ENCODE assay signal across 12 cellular contexts in genomic region chr19:35987571-35987896, GRCh38. TPM values are rescaled to one million over a fixed set of nuclear protein-coding genes. Genes with fewer than 3 reads are reported as not detected.
A peak's percentile ranks its signal among the peaks of the same experiment; 100 is the strongest.
DNase-seq lines count a peak whose midpoint lies in the region; ATAC-seq and TF ChIP-seq lines count a peak whose summit lies in the region.
"Had no signal": no experiment of that assay in that cellular context is flagged by ENCODE, and none has a peak within 500 bp of the region (broad histone marks: within the 10 kb centered on the region; RNA-seq: fewer than 3 reads in every experiment).

No MANE protein-coding gene starts in this region.

- TF ChIP-seq CTCF in HEK293 (tag by site-specific recombination; IDR thresholded peaks at IDR 0.05), result peak; percentile 53; the same call in 1 of the 2 replicates
- TF ChIP-seq CTCF in activated B cell treated with CpG ODN at 0.5 μM for 24 hours (IDR thresholded peaks at IDR 0.05), result no peak

- no peak overlapping the region for H3K4ac ChIP-seq in mesendoderm (ENCODE audit: low read depth, low read length)

- peaks cover 25% of the 10 kb centered on the region for H3K27me3 Mint-ChIP-seq in activated B cell treated with CpG ODN at 0.5 μM for 24 hours
- peaks cover 19 to 61% (median 42%) of the 10 kb centered on the region in 5 donors for H3K27me3 Mint-ChIP-seq in naive thymus-derived CD8-positive, alpha-beta T cell

- POLR2A ChIA-PET in HEK293 (lab: Yijun Ruan, JAX), result interaction anchor here (0.6 to 1.9 kb wide), 3 partner anchors 27 to 140 kb away, joined by 3 to 5 read pairs (median 5); partner anchors contain the start of gene ALKBH6
- POLR2A ChIA-PET in activated B cell treated with CpG ODN at 0.5 μM for 24 hours (lab: Charles Lee), result interaction anchor here (0.7 kb wide), 1 partner anchor 58 kb away, joined by 5 read pairs; no protein-coding TSS in a partner anchor
- POLR2A ChIA-PET in naive thymus-derived CD8-positive, alpha-beta T cell (lab: Charles Lee), result interaction anchor here (0.6 to 0.7 kb wide), 2 partner anchors 845 to 1792 kb away, joined by 3 to 5 read pairs; partner anchors contain the start of gene ZNF573

- no peak overlapping the region for H4K5ac ChIP-seq in mesendoderm (ENCODE audit: low read length)

- no peak overlapping the region for H2AK5ac ChIP-seq in mesendoderm (ENCODE audit: low read length)

- no peaks in the 10 kb centered on the region for H3K79me2 ChIP-seq in mesendoderm (ENCODE audit: control insufficient read depth, insufficient read depth, low read length)

- H2BK5ac ChIP-seq in mesendoderm (ENCODE audit: low read length), result no peak overlapping the region

- ATAC-seq in activated B cell treated with CpG ODN at 0.5 μM for 24 hours (ENCODE audit: low read depth) (no peak), GM19452 (IDR thresholded peaks at IDR 0.05; ENCODE audit: unreplicated experiment) (no peak), left cardiac atrium (no peak)
- ATAC-seq in naive thymus-derived CD8-positive, alpha-beta T cell, result no peak

- no peak overlapping the region for H3K56ac ChIP-seq in mesendoderm (ENCODE audit: low read length)

- no peaks in the 10 kb centered on the region for H3K36me3 Mint-ChIP-seq in activated B cell treated with CpG ODN at 0.5 μM for 24 hours (ENCODE audit: low read depth)
- H3K36me3 Mint-ChIP-seq in naive thymus-derived CD8-positive, alpha-beta T cell, result peaks cover 0 to 2% (median 0%) of the 10 kb centered on the region in 3 donors

- H3K27ac ChIP-seq in BLaER1 treated with 17β-estradiol and CSF1 and Interleukin-3, amounts not matched to agents 10 nM and 100 nM, result no peak overlapping the region
- H3K27ac ChIP-seq in HEK293 (ENCODE audit: extremely low read depth, low read depth, low read length) (no peak overlapping the region), mesendoderm (ENCODE audit: low read depth, low read length) (no peak overlapping the region)
- H3K27ac ChIP-seq: SJCRH30 had no signal

- H4K8ac ChIP-seq in mesendoderm (ENCODE audit: low read depth, low read length), result no peak overlapping the region

- H3K23ac ChIP-seq in mesendoderm (ENCODE audit: low read length), result no peak overlapping the region

- peak overlapping the region in 4 of 11 experiments; percentile 19 to 62 (median 41); a peak in 4 of 22 replicates for H3K9ac ChIP-seq in BLaER1 treated with 17β-estradiol and CSF1 and Interleukin-3, amounts not matched to agents 10 nM and 100 nM
- H3K9ac ChIP-seq in mesendoderm (ENCODE audit: low read length), result no peak overlapping the region

- CTCF ChIA-PET in HEK293 (lab: Yijun Ruan, JAX) (interaction anchor here (0.7 to 2.2 kb wide), 4 partner anchors 10 to 52 kb away, joined by 3 to 9 read pairs (median 4); no protein-coding TSS in a partner anchor), activated B cell treated with CpG ODN at 0.5 μM for 24 hours (lab: Charles Lee) (no interaction called here)

- no peak for DNase-seq in activated B cell treated with CpG ODN at 0.5 μM for 24 hours
- no peak for DNase-seq in naive thymus-derived CD8-positive, alpha-beta T cell
- no peak for DNase-seq in HUDEP-2 (lab: John Stamatoyannopoulos, UW; ENCODE audit: unreplicated experiment in 76 of 76)
- no peak for DNase-seq in mesendoderm
- DNase-seq in left cardiac atrium, result no peak
- DNase-seq: central memory CD4-positive, alpha-beta T cell had no signal

- H3K36me3 ChIP-seq in BLaER1 treated with 17β-estradiol and CSF1 and Interleukin-3, amounts not matched to agents 10 nM and 100 nM, result no peaks in the 10 kb centered on the region
- H3K36me3 ChIP-seq in HEK293 (ENCODE audit: control insufficient read depth in 2 of 2, insufficient read depth in 1 of 2, low read length in 2 of 2) (no peaks in the 10 kb centered on the region), mesendoderm (ENCODE audit: control insufficient read depth, insufficient read depth, low read length) (no peaks in the 10 kb centered on the region)
- H3K36me3 ChIP-seq: SJCRH30 had no signal

- H3K4me1 Mint-ChIP-seq in activated B cell treated with CpG ODN at 0.5 μM for 24 hours, result peaks cover 8% of the 10 kb centered on the region
- H3K4me1 Mint-ChIP-seq in naive thymus-derived CD8-positive, alpha-beta T cell, result peaks cover 5 to 7% (median 7%) of the 10 kb centered on the region in 4 donors

- peaks cover 5 to 15% (median 9%) of the 10 kb centered on the region in 11 experiments; a peak in 18 of 22 replicates for H3K9me3 ChIP-seq in BLaER1 treated with 17β-estradiol and CSF1 and Interleukin-3, amounts not matched to agents 10 nM and 100 nM (replicated peaks in 1 of 11)
- no peaks in the 10 kb centered on the region for H3K9me3 ChIP-seq in HEK293 (ENCODE audit: control insufficient read depth, insufficient read depth, low read depth, low read length)

- intact Hi-C loops in activated B cell treated with CpG ODN at 0.5 μM for 24 hours (cut with micrococcal nuclease) (loop anchor here (2.0 kb wide), 1 partner anchor 67 kb away; the partner anchor contains the start of genes THAP8 and WDR62), left cardiac atrium (cut with DNase I) (no loop called here)

- peak overlapping the region; percentile 49 to 80 (median 64) for H3K4me2 ChIP-seq in BLaER1 treated with 17β-estradiol and CSF1 and Interleukin-3, amounts not matched to agents 10 nM and 100 nM
- H3K4me2 ChIP-seq in mesendoderm (ENCODE audit: low read length), result no peak overlapping the region

- no peak overlapping the region for H3K27ac Mint-ChIP-seq in activated B cell treated with CpG ODN at 0.5 μM for 24 hours
- H3K27ac Mint-ChIP-seq in naive thymus-derived CD8-positive, alpha-beta T cell, result no peak overlapping the region
- H3K27ac Mint-ChIP-seq: activated CD4-positive, alpha-beta T cell treated with anti-CD3 and anti-CD28 coated beads, Interleukin-2, amount 10 ng/mL, durations not matched to agents 7 days and 5 days; nephron progenitor cell had no signal

- no peaks in the 10 kb centered on the region for H3K9me3 Mint-ChIP-seq in activated B cell treated with CpG ODN at 0.5 μM for 24 hours
- peaks cover 0 to 2% (median 0%) of the 10 kb centered on the region in 9 donors for H3K9me3 Mint-ChIP-seq in naive thymus-derived CD8-positive, alpha-beta T cell
- H3K9me3 Mint-ChIP-seq: nephron progenitor cell had no signal

- H3K27me3 ChIP-seq in BLaER1 treated with 17β-estradiol and CSF1 and Interleukin-3, amounts not matched to agents 10 nM and 100 nM, result peaks cover 7 to 56% (median 45%) of the 10 kb centered on the region in 11 experiments; a peak in 21 of 22 replicates
- no peaks in the 10 kb centered on the region for H3K27me3 ChIP-seq in mesendoderm (ENCODE audit: insufficient read depth, low read length, poor library complexity)

- H3K4me3 ChIP-seq in BLaER1 treated with 17β-estradiol and CSF1 and Interleukin-3, amounts not matched to agents 10 nM and 100 nM, result peak overlapping the region; percentile 42 to 67 (median 52); a peak in 19 of 20 replicates
- no peak overlapping the region for H3K4me3 ChIP-seq in HEK293 (ENCODE audit: low read depth, low read length)
- no peak overlapping the region for H3K4me3 ChIP-seq in mesendoderm (ENCODE audit: low read length)

- no peak overlapping the region for H2BK120ac ChIP-seq in mesendoderm (ENCODE audit: low read depth, low read length)

- no peak overlapping the region for H2BK15ac ChIP-seq in mesendoderm (replicated peaks; ENCODE audit: low read depth)

- 0 out of 22 replicates have a peak, but pooled peaks cover 0 to 5% (median 0%) of the 10 kb centered on the region in 11 experiments for H4K20me1 ChIP-seq in BLaER1 treated with 17β-estradiol and CSF1 and Interleukin-3, amounts not matched to agents 10 nM and 100 nM

- no peak overlapping the region for H3K18ac ChIP-seq in mesendoderm (ENCODE audit: low read length)

- H3K4me3 Mint-ChIP-seq in activated B cell treated with CpG ODN at 0.5 μM for 24 hours, result peak overlapping the region; percentile 91
- peak overlapping the region in 6 of 10 donors; percentile 9 to 75 (median 55) for H3K4me3 Mint-ChIP-seq in naive thymus-derived CD8-positive, alpha-beta T cell

- no CpG with 5 or more reads among the region's 8 CpGs for WGBS in mesendoderm (ENCODE audit: extremely low coverage, insufficient coverage, low lambda C conversion rate)

- H3K4me1 ChIP-seq in BLaER1 treated with 17β-estradiol and CSF1 and Interleukin-3, amounts not matched to agents 10 nM and 100 nM, result peaks cover 0 to 18% (median 6%) of the 10 kb centered on the region in 10 experiments; a peak in 11 of 20 replicates
- peaks cover 8% of the 10 kb centered on the region for H3K4me1 ChIP-seq in HEK293 (ENCODE audit: control insufficient read depth, insufficient read depth, low read length)
- H3K4me1 ChIP-seq in mesendoderm (ENCODE audit: control insufficient read depth, low read depth, low read length), result no peaks in the 10 kb centered on the region
- H3K4me1 ChIP-seq: SJCRH30 had no signal

- no peaks in the 10 kb centered on the region for H3K79me1 ChIP-seq in mesendoderm (ENCODE audit: low read length)

RNA-seq across cellular contexts. Expression of gene SDHAF1, which starts 7.5 kb away (rescaled TPM):
- total RNA-seq in activated B cell treated with CpG ODN at 0.5 μM for 24 hours (20.3 and 21.9 TPM in 2 replicates), left cardiac atrium (10 to 100 TPM; 11.4 to 16.0 TPM)
- total RNA-seq in naive thymus-derived CD8-positive, alpha-beta T cell, result 10 to 100 TPM; 19.4 to 24.2 TPM
- polyA plus RNA-seq in naive thymus-derived CD8-positive, alpha-beta T cell, result 10 to 100 TPM; 31.9 to 50.9 (median 34.9) TPM
- polyA plus RNA-seq in mesendoderm (2013, experiment 1 of 2), result 13.9 TPM
- 14.6 TPM for polyA plus RNA-seq in mesendoderm (2013, experiment 2 of 2)

RNA-seq across cellular contexts. Expression of gene SYNE4, which starts 21.1 kb away (rescaled TPM):
- total RNA-seq in activated B cell treated with CpG ODN at 0.5 μM for 24 hours, result 2.1 and 3.7 TPM in 2 replicates
- 1 to 10 TPM; 3.5 to 4.7 TPM for total RNA-seq in naive thymus-derived CD8-positive, alpha-beta T cell
- under 1 TPM in 1 of 3 donors, not detected in 2; 0.19 TPM for polyA plus RNA-seq in naive thymus-derived CD8-positive, alpha-beta T cell
- polyA plus RNA-seq in mesendoderm (2013, experiment 1 of 2), result 19.1 TPM
- polyA plus RNA-seq in mesendoderm (2013, experiment 2 of 2), result 19.3 TPM
- under 1 TPM in 1 of 2 donors, not detected in 1; 0.27 TPM for total RNA-seq in left cardiac atrium

RNA-seq across cellular contexts. Expression of gene ALKBH6, which starts 26.5 kb away (rescaled TPM):
- total RNA-seq in activated B cell treated with CpG ODN at 0.5 μM for 24 hours (32.7 and 39.7 TPM in 2 replicates), left cardiac atrium (10 to 100 TPM; 11.6 to 13.2 TPM)
- 10 to 100 TPM; 58.1 to 65.5 TPM for total RNA-seq in naive thymus-derived CD8-positive, alpha-beta T cell
- polyA plus RNA-seq in naive thymus-derived CD8-positive, alpha-beta T cell, result 10 to 100 TPM; 18.7 to 25.6 (median 21.9) TPM
- 25.6 TPM for polyA plus RNA-seq in mesendoderm (2013, experiment 1 of 2)
- 23.7 TPM for polyA plus RNA-seq in mesendoderm (2013, experiment 2 of 2)

RNA-seq across cellular contexts. Expression of gene CLIP3, which starts 45.1 kb away (rescaled TPM):
- total RNA-seq in activated B cell treated with CpG ODN at 0.5 μM for 24 hours (0.20 and 0.62 TPM in 2 replicates), left cardiac atrium (1 to 10 TPM; 7.2 to 7.9 TPM)
- 1 to 10 TPM; 1.3 to 1.7 TPM for total RNA-seq in naive thymus-derived CD8-positive, alpha-beta T cell
- polyA plus RNA-seq in naive thymus-derived CD8-positive, alpha-beta T cell, result 1 to 10 TPM in 2 of 3 donors, not detected in 1; 1.4 to 2.6 TPM
- polyA plus RNA-seq in mesendoderm (2013, experiment 1 of 2), result 6.4 TPM
- 6.7 TPM for polyA plus RNA-seq in mesendoderm (2013, experiment 2 of 2)

RNA-seq across cellular contexts. Expression of gene LRFN3, which starts 51.4 kb away (rescaled TPM):
- 1.8 TPM in 2 replicates for total RNA-seq in activated B cell treated with CpG ODN at 0.5 μM for 24 hours
- 10 to 100 TPM; 11.2 to 11.4 TPM for total RNA-seq in naive thymus-derived CD8-positive, alpha-beta T cell
- polyA plus RNA-seq in naive thymus-derived CD8-positive, alpha-beta T cell, result 1 to 10 TPM in 2 of 3 donors, under 1 TPM in 1; 0.62 to 1.4 (median 1.1) TPM
- polyA plus RNA-seq in mesendoderm (2013, experiment 1 of 2), result 7.6 TPM
- polyA plus RNA-seq in mesendoderm (2013, experiment 2 of 2), result 8.2 TPM
- 1 to 10 TPM; 7.6 to 9.7 TPM for total RNA-seq in left cardiac atrium

Comparison
In these comparisons a context has a peak if more than half of its experiments do, and no peak if none do; other contexts are left out.
1. H3K4me3 ChIP-seq: peak in BLaER1 treated with 17β-estradiol and CSF1 and Interleukin-3, amounts not matched to agents 10 nM and 100 nM (10 of 10); none in HEK293 (single experiment) and mesendoderm (single experiment).